8 cellular contexts compared by ENCODE assay signal in the genomic region with DNA sequence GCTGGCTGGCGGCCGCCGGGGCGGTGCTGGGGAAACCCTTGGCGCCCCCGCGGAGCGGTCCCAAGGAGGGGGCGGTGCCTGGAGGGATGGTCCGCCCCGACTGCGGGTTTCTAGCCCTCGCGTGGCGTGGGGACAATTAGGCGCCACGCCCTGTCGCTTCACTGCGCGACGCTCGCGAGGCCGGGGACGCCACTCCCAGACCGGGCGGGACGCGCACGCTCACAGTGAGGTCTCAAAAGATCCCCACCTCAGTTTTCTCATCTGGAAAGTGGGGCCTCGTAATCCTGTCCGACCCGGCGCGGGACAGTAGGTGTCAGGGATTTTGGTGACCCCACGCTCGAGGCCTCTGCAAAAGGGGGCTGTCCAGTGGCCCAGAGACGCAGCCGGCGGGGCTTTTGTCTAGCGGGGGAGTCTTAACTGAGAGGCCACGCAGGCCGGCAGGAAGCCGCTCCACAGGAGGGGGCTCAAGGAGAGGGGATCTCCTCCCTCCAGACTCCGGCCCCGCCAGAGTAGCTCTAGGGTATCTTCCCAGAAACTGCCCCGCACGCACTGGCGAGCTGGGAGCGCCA. TPM values are rescaled to one million over a fixed set of nuclear protein-coding genes. Genes with fewer than 3 reads are reported as not detected.
DNase-seq lines count a peak whose midpoint lies in the region; ATAC-seq and TF ChIP-seq lines count a peak whose summit lies in the region.

No MANE protein-coding gene starts in this region.

- 0% methylated on average over 50 of the region's 50 CpGs for WGBS in right cardiac atrium

- no peaks in the 10 kb centered on the region for H3K27me3 Mint-ChIP-seq in T-cell

- H3K27me3 ChIP-seq in right cardiac atrium (ENCODE audit: control insufficient read depth, insufficient read depth), result no peaks in the 10 kb centered on the region

- peaks cover 31 to 36% (median 36%) of the 10 kb centered on the region in 3 donors for H3K4me1 Mint-ChIP-seq in T-cell

- no peaks in the 10 kb centered on the region for H3K9me3 Mint-ChIP-seq in T-cell

- H3K27ac Mint-ChIP-seq in T-cell, result peak overlapping the region; percentile 93 to 96

- peak overlapping the region; percentile 89 for H3K4me3 ChIP-seq in right cardiac atrium (ENCODE audit: low read length)
- H3K4me3 ChIP-seq in retinal pigment epithelial cell (ENCODE audit: low read length), result peak overlapping the region; percentile 96

- peak; percentile 6 for TF ChIP-seq CTCF in retinal pigment epithelial cell (conservative IDR thresholded peaks at IDR 0.05; ENCODE audit: low read depth, low read length)

- ATAC-seq in GM21528 (IDR thresholded peaks at IDR 0.05; ENCODE audit: low FRiP score, unreplicated experiment) (peak; percentile 48), T-cell (replicated peaks in 1 of 4) (peak; percentile 60 to 74 (median 67)), right cardiac atrium (peak; percentile 84 to 85)

- H3K9me3 ChIP-seq in right cardiac atrium (ENCODE audit: control insufficient read depth, low read length), result no peaks in the 10 kb centered on the region

- peak overlapping the region; percentile 88 to 93 (median 92) for H3K4me3 Mint-ChIP-seq in T-cell

- POLR2A ChIA-PET in T-cell (lab: Charles Lee), result interaction anchor here in 1 of 2 donors (0.6 kb wide), 1 partner anchor 17 kb away, joined by 3 read pairs; no protein-coding TSS in a partner anchor

- H3K36me3 Mint-ChIP-seq in T-cell, result peaks cover 7% of the 10 kb centered on the region

- no peak for TF ChIP-seq RAD21 in Ishikawa (IDR thresholded peaks at IDR 0.05; ENCODE audit: low read depth)

- peaks cover 10% of the 10 kb centered on the region for H3K4me1 ChIP-seq in right cardiac atrium (ENCODE audit: control insufficient read depth, insufficient read depth, low read length)

- CTCF ChIA-PET in T-cell (lab: Charles Lee), result interaction anchor here in 1 of 2 donors (0.6 to 0.9 kb wide), 2 partner anchors 16 to 27 kb away, joined by 3 to 6 read pairs; no protein-coding TSS in a partner anchor

- DNase-seq in DMS114 treated with DMSO at 0.1 percent for 48 hours (lab: John Stamatoyannopoulos, UW; ENCODE audit: unreplicated experiment) (peak; percentile 78), T-cell (peak; percentile 83 to 94 (median 90)), amniotic epithelial cell (ENCODE audit: low read depth) (peak; percentile 46), right cardiac atrium (peak; percentile 90 to 97 (median 96)), retinal pigment epithelial cell (ENCODE audit: low read depth) (no peak), cerebellar nuclear complex (lab: John Stamatoyannopoulos, UW) (no peak)

- intact Hi-C loops in right cardiac atrium (cut with DNase I), result loop anchor here in 3 of 4 donors (5.0 to 10.0 kb wide), 4 partner anchors 68 to 150 kb away; a partner anchor contains a TSS

- H3K27ac ChIP-seq in right cardiac atrium (ENCODE audit: low read length), result peak overlapping the region; percentile 93

- no peak for TF ChIP-seq EP300 in Ishikawa (IDR thresholded peaks at IDR 0.05; ENCODE audit: borderline replicate concordance)

TF ChIP-seq in Ishikawa, 13 proteins besides CTCF, POLR2A, EP300 and RAD21:
- 0 out of 2 replicates have a peak, but pooled peaks have one; percentile 30 for TF ChIP-seq CREB1 (IDR thresholded peaks at IDR 0.05; ENCODE audit: low read depth)
- TF ChIP-seq, protein P1, sequence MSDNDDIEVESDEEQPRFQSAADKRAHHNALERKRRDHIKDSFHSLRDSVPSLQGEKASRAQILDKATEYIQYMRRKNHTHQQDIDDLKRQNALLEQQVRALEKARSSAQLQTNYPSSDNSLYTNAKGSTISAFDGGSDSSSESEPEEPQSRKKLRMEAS (IDR thresholded peaks at IDR 0.05), result peak; percentile 58
- peak; percentile 77 for TF ChIP-seq EGR1 (IDR thresholded peaks at IDR 0.05)
- no peak for TF ChIP-seq TCF12 (IDR thresholded peaks at IDR 0.05; ENCODE audit: low read depth)
- TF ChIP-seq FOXM1 (IDR thresholded peaks at IDR 0.05; ENCODE audit: borderline replicate concordance, low read depth), result no peak
- no peak for TF ChIP-seq TAF1 (IDR thresholded peaks at IDR 0.05; ENCODE audit: low read depth)
- TF ChIP-seq, protein P2, sequence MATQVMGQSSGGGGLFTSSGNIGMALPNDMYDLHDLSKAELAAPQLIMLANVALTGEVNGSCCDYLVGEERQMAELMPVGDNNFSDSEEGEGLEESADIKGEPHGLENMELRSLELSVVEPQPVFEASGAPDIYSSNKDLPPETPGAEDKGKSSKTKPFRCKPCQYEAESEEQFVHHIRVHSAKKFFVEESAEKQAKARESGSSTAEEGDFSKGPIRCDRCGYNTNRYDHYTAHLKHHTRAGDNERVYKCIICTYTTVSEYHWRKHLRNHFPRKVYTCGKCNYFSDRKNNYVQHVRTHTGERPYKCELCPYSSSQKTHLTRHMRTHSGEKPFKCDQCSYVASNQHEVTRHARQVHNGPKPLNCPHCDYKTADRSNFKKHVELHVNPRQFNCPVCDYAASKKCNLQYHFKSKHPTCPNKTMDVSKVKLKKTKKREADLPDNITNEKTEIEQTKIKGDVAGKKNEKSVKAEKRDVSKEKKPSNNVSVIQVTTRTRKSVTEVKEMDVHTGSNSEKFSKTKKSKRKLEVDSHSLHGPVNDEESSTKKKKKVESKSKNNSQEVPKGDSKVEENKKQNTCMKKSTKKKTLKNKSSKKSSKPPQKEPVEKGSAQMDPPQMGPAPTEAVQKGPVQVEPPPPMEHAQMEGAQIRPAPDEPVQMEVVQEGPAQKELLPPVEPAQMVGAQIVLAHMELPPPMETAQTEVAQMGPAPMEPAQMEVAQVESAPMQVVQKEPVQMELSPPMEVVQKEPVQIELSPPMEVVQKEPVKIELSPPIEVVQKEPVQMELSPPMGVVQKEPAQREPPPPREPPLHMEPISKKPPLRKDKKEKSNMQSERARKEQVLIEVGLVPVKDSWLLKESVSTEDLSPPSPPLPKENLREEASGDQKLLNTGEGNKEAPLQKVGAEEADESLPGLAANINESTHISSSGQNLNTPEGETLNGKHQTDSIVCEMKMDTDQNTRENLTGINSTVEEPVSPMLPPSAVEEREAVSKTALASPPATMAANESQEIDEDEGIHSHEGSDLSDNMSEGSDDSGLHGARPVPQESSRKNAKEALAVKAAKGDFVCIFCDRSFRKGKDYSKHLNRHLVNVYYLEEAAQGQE (IDR thresholded peaks at IDR 0.05; ENCODE audit: low read depth), result no peak
- TF ChIP-seq YY1 (IDR thresholded peaks at IDR 0.05; ENCODE audit: low read depth), result no peak
- TF ChIP-seq, protein P3, sequence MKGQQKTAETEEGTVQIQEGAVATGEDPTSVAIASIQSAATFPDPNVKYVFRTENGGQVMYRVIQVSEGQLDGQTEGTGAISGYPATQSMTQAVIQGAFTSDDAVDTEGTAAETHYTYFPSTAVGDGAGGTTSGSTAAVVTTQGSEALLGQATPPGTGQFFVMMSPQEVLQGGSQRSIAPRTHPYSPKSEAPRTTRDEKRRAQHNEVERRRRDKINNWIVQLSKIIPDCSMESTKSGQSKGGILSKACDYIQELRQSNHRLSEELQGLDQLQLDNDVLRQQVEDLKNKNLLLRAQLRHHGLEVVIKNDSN (IDR thresholded peaks at IDR 0.05), result no peak
- TF ChIP-seq TEAD4 (IDR thresholded peaks at IDR 0.05), result no peak
- TF ChIP-seq NFIC (IDR thresholded peaks at IDR 0.05), result peak; percentile 5; the same call in 1 of the 2 replicates
- no peak for TF ChIP-seq CEBPB (IDR thresholded peaks at IDR 0.05)
- TF ChIP-seq ZBTB7A (IDR thresholded peaks at IDR 0.05; ENCODE audit: low read depth), result 0 out of 2 replicates have a peak, but pooled peaks have one; percentile 23
TF ChIP-seq in Ishikawa: peak in this region for 5.

RNA-seq across cellular contexts. Expression of a gene that starts 0.8 kb away (rescaled TPM):
- total RNA-seq in T-cell (100 to 1,000 TPM; 162 to 258 (median 180) TPM), right cardiac atrium (10 to 100 TPM; 40.0 to 65.1 (median 53.3) TPM)
- 51.4 TPM for polyA plus RNA-seq in right cardiac atrium

Comparison
In these comparisons a context has a peak if more than half of its experiments do, and no peak if none do; other contexts are left out.
1. DNase-seq: peak in DMS114 treated with DMSO at 0.1 percent for 48 hours (single experiment), T-cell (34 of 34), amniotic epithelial cell (single experiment) and right cardiac atrium (3 of 3); none in retinal pigment epithelial cell (single experiment) and cerebellar nuclear complex (0 of 2).
2. Peak in every context shown above with its lines, with median percentiles within 50 percentile points of each other: ATAC-seq.